ENCODE assay signal across 14 cellular contexts in the genomic region with DNA sequence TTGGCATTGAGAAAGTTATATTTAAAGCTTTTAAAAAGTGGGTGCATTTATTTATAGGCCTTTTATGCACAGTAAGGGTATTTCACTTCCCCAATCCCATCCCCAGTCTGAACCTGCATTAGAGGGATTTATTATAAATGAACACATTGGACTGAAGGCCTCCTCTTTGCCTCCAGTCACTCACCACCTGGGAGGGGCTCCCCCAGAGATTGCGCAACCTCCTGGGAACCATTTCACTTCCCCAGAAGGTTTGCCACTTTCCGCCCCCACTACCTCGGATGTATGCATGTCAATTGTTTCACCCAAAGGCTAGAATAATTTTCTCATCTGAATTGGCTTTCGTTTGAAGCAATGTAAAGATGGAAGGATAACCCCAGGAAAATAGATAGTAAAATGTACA. TPM values are rescaled to one million over a fixed set of nuclear protein-coding genes. Genes with fewer than 3 reads are reported as not detected.
DNase-seq lines count a peak whose midpoint lies in the region; ATAC-seq lines count a peak whose summit lies in the region.
"Had no signal": no experiment of that assay in that cellular context is flagged by ENCODE, and none has a peak within 500 bp of the region (broad histone marks: within the 10 kb centered on the region; RNA-seq: fewer than 3 reads in every experiment).

No MANE protein-coding gene starts in this region.

- ATAC-seq in GM18909 (IDR thresholded peaks at IDR 0.05; ENCODE audit: poor library complexity, unreplicated experiment) (peak; percentile 82), GM21825 (IDR thresholded peaks at IDR 0.05; ENCODE audit: unreplicated experiment) (peak; percentile 91), HG03521 (IDR thresholded peaks at IDR 0.05; ENCODE audit: unreplicated experiment) (peak; percentile 89)
- ATAC-seq: activated naive CD8-positive, alpha-beta T cell treated with anti-CD3 and anti-CD28 coated beads, Interleukin-2, amount 50 U/mL, for 24 hours had no signal

- DNase-seq in renal cortical epithelial cell (ENCODE audit: low read depth) = peak; percentile 9
- DNase-seq in NCI-H2171 (lab: John Stamatoyannopoulos, UW) = no peak
- DNase-seq in NK-92 (lab: John Stamatoyannopoulos, UW; ENCODE audit: unreplicated experiment) = no peak
- no peak for DNase-seq in T-helper 9 cell
- DNase-seq: activated naive CD8-positive, alpha-beta T cell treated with anti-CD3 and anti-CD28 coated beads, Interleukin-2, amount 50 U/mL, for 24 hours; activated T-cell treated with anti-CD3 and anti-CD28 coated beads for 4 hours; CD4-positive, alpha-beta memory T cell; GF-D8; NCI-H1694; SK-N-SH; WERI-Rb-1 had no signal

RNA-seq across cellular contexts. Expression of a gene that starts 29.8 kb away (rescaled TPM):
- total RNA-seq in renal cortical epithelial cell = 269 and 2,590 TPM in 2 replicates
